In genomic region chr10:93515071-93515962, GRCh38 we compare ENCODE assay signal across 15 cellular contexts. TPM values are rescaled to one million over a fixed set of nuclear protein-coding genes. Genes with fewer than 3 reads are reported as not detected.
A peak's percentile ranks its signal among the peaks of the same experiment; 100 is the strongest.
DNase-seq lines count a peak whose midpoint lies in the region; TF ChIP-seq lines count a peak whose summit lies in the region.
"Had no signal": no experiment of that assay in that cellular context is flagged by ENCODE, and none has a peak within 500 bp of the region (broad histone marks: within the 10 kb centered on the region; RNA-seq: fewer than 3 reads in every experiment).

No MANE protein-coding gene starts in this region.

- no peaks in the 10 kb centered on the region for H3K36me3 Mint-ChIP-seq in dendritic cell treated with granulocyte-macrophage colony-stimulating factor and Interleukin-4, amounts not matched to agents 40 ng/mL and 50 ng/mL, for 4 days (ENCODE audit: low read depth)
- H3K36me3 Mint-ChIP-seq: natural killer cell had no signal

- TF ChIP-seq EP300 in transverse colon (IDR thresholded peaks at IDR 0.05; ENCODE audit: low read depth) = no peak

- TF ChIP-seq POLR2A in transverse colon (IDR thresholded peaks at IDR 0.05) = no peak

- no peaks in the 10 kb centered on the region for H3K36me3 ChIP-seq in transverse colon

- 67 to 74% methylated on average over 6 to 7 of the region's 7 CpGs for WGBS in transverse colon (ENCODE audit: low coverage in 1 of 2), 2 donors

- no peaks in the 10 kb centered on the region for H3K9me3 ChIP-seq in transverse colon
- H3K9me3 ChIP-seq: SJCRH30 had no signal

- peak overlapping the region in 3 of 4 donors; percentile 12 to 42 (median 31) for H3K27ac ChIP-seq in transverse colon
- H3K27ac ChIP-seq: SJCRH30 had no signal

- peaks cover 40% of the 10 kb centered on the region for H3K4me1 Mint-ChIP-seq in dendritic cell treated with granulocyte-macrophage colony-stimulating factor and Interleukin-4, amounts not matched to agents 40 ng/mL and 50 ng/mL, for 4 days (ENCODE audit: low read depth)
- H3K4me1 Mint-ChIP-seq: natural killer cell had no signal

- H3K27ac Mint-ChIP-seq in dendritic cell treated with granulocyte-macrophage colony-stimulating factor and Interleukin-4, amounts not matched to agents 40 ng/mL and 50 ng/mL, for 4 days = peak overlapping the region; percentile 92
- H3K27ac Mint-ChIP-seq: activated CD4-positive, alpha-beta T cell treated with anti-CD3 and anti-CD28 coated beads for 36 hours; natural killer cell had no signal

- peak; percentile 53 for DNase-seq in SIG-M5 treated with dmso at 0.1 percent for 504 hours (lab: John Stamatoyannopoulos, UW; ENCODE audit: unreplicated experiment)
- no peak for DNase-seq in SIG-M5 (lab: John Stamatoyannopoulos, UW)
- DNase-seq in medulla oblongata (ENCODE audit: extremely low spot score) = peak; percentile 67
- no peak for DNase-seq in transverse colon
- DNase-seq in glomerular visceral epithelial cell (ENCODE audit: extremely low spot score) = no peak
- no peak for DNase-seq in NCI-H82 treated with DMSO at 0.1 percent for 48 hours (lab: John Stamatoyannopoulos, UW; ENCODE audit: unreplicated experiment)
- no peak for DNase-seq in SHP77 treated with DMSO at 0.1 percent for 48 hours (lab: John Stamatoyannopoulos, UW)
- DNase-seq: 8988T; activated CD4-positive, alpha-beta T cell treated with anti-CD3 and anti-CD28 coated beads for 36 hours; activated effector memory CD4-positive, alpha-beta T cell treated with anti-CD3 and anti-CD28 coated beads, Interleukin-2, amount 50 U/mL, for 16 hours; natural killer cell; SJCRH30; stimulated activated CD4-positive, alpha-beta T cell treated with anti-CD3 and anti-CD28 coated beads, Interleukin-2, amount 100 ng/mL, for 48 hours had no signal

- intact Hi-C loops in dendritic cell treated with granulocyte-macrophage colony-stimulating factor and Interleukin-4, amounts not matched to agents 40 ng/mL and 50 ng/mL, for 4 days (cut with micrococcal nuclease) = loop anchor here (10.0 kb wide), 1 partner anchor 431 kb away; no protein-coding TSS in a partner anchor
- intact Hi-C loops in transverse colon (cut with DNase I; ENCODE audit: low total_unique reads) = no loop called here

- H3K9me3 Mint-ChIP-seq in dendritic cell treated with granulocyte-macrophage colony-stimulating factor and Interleukin-4, amounts not matched to agents 40 ng/mL and 50 ng/mL, for 4 days = no peaks in the 10 kb centered on the region
- H3K9me3 Mint-ChIP-seq: natural killer cell had no signal

- H3K27me3 Mint-ChIP-seq in dendritic cell treated with granulocyte-macrophage colony-stimulating factor and Interleukin-4, amounts not matched to agents 40 ng/mL and 50 ng/mL, for 4 days = no peaks in the 10 kb centered on the region
- H3K27me3 Mint-ChIP-seq: activated CD4-positive, alpha-beta T cell treated with anti-CD3 and anti-CD28 coated beads for 36 hours had no signal

- in situ Hi-C loops in transverse colon (cut with MboI; ENCODE audit: low pct_ligation_motif_present in 1 of 4, low pct_unique_long_range_greater_than_20kb in 1 of 4, low sequenced_read_pairs in 3 of 4) = loop anchor here in 1 of 4 donors (25.0 kb wide), 1 partner anchor 428 kb away; no protein-coding TSS in a partner anchor

- H3K4me3 Mint-ChIP-seq in dendritic cell treated with granulocyte-macrophage colony-stimulating factor and Interleukin-4, amounts not matched to agents 40 ng/mL and 50 ng/mL, for 4 days = peak overlapping the region; percentile 46
- H3K4me3 Mint-ChIP-seq: activated CD4-positive, alpha-beta T cell treated with anti-CD3 and anti-CD28 coated beads for 36 hours; natural killer cell had no signal

- H3K27me3 ChIP-seq in transverse colon = no peaks in the 10 kb centered on the region
- H3K27me3 ChIP-seq: SJCRH30 had no signal

- H3K4me3 ChIP-seq in transverse colon = no peak overlapping the region
- H3K4me3 ChIP-seq: SJCRH30 had no signal

- no peak for TF ChIP-seq CTCF in transverse colon (IDR thresholded peaks at IDR 0.05)

- H3K4me1 ChIP-seq in transverse colon = no peaks in the 10 kb centered on the region
- H3K4me1 ChIP-seq: SJCRH30 had no signal

RNA-seq across cellular contexts. Expression of gene CEP55, which starts 18.9 kb away (rescaled TPM):
- total RNA-seq in transverse colon = 10 to 100 TPM in 1 of 4 donors, 1 to 10 TPM in 2, not detected in 1; 1.1 to 13.1 (median 4.3) TPM

RNA-seq across cellular contexts. Expression of gene MYOF, which starts 33.2 kb away (rescaled TPM):
- 10 to 100 TPM; 18.9 to 57.2 (median 50.2) TPM for total RNA-seq in transverse colon

RNA-seq across cellular contexts. Expression of gene FFAR4, which starts 51.1 kb away (rescaled TPM):
- 10 to 100 TPM in 3 of 4 donors, under 1 TPM in 1; 0.75 to 17.1 (median 12.9) TPM for total RNA-seq in transverse colon
- total RNA-seq: activated CD4-positive, alpha-beta T cell treated with anti-CD3 and anti-CD28 coated beads for 36 hours; IMR-90; natural killer cell; SJCRH30 had no signal

Comparison
In these comparisons a context has a peak if more than half of its experiments do, and no peak if none do; other contexts are left out.
1. DNase-seq: peak in SIG-M5 treated with dmso at 0.1 percent for 504 hours (single experiment) and medulla oblongata (single experiment); none in SIG-M5 (single experiment), transverse colon (single experiment), glomerular visceral epithelial cell (single experiment), NCI-H82 treated with DMSO at 0.1 percent for 48 hours (single experiment) and SHP77 treated with DMSO at 0.1 percent for 48 hours (single experiment).